ENCODE assay signal across 26 cellular contexts in genomic region chrX:130829526-130830515, GRCh38.
DNase-seq lines count a peak whose midpoint lies in the region; ATAC-seq, FAIRE-seq and TF ChIP-seq lines count a peak whose summit lies in the region.
"Had no signal": no experiment of that assay in that cellular context is flagged by ENCODE, and none has a peak within 500 bp of the region (broad histone marks: within the 10 kb centered on the region; RNA-seq: fewer than 3 reads in every experiment).

No MANE protein-coding gene starts in this region.

- no TSS peak for BruUV-seq in HepG2 (replicated peaks; lab: Mats Ljungman, UMichigan)
- BruUV-seq in Caco-2 (replicated peaks; lab: Mats Ljungman, UMichigan): no TSS peak

- CTCF ChIA-PET in HepG2 (lab: Yijun Ruan, JAX; ENCODE audit: low intra/inter-chr PET ratio, low total read pairs): no interaction called here
- CTCF ChIA-PET in Caco-2 (lab: Charles Lee): no interaction called here

- H3K27ac Mint-ChIP-seq in Caco-2 (ENCODE audit: unreplicated experiment): no peak overlapping the region
- H3K27ac Mint-ChIP-seq: activated CD4-positive, alpha-beta memory T cell treated with anti-CD3 and anti-CD28 coated beads, Interleukin-2, amount 10 ng/mL, durations not matched to agents 7 days and 5 days; activated naive CD4-positive, alpha-beta T cell treated with anti-CD3 and anti-CD28 coated beads, Interleukin-2, amount 50 U/mL, for 24 hours; activated T-cell treated with anti-CD3 and anti-CD28 coated beads, Interleukin-2, amount 50 U/mL, for 24 hours; naive thymus-derived CD8-positive, alpha-beta T cell; T-helper 1 cell treated with Interleukin-12 subunit alpha and Interleukin-12 subunit beta and Interleukin-4 antibody, amounts not matched to agents 30 μg/mL and 1 μg/mL, for 36 hours had no signal

- no peak for TF ChIP-seq CTCF in right lobe of liver (IDR thresholded peaks at IDR 0.05)
- TF ChIP-seq CTCF in HepG2 (CRISPR knock-in tag; IDR thresholded peaks at IDR 0.05): no peak
- no peak for TF ChIP-seq CTCF in choroid plexus epithelial cell (conservative IDR thresholded peaks at IDR 0.05; ENCODE audit: low read depth, low read length)
- TF ChIP-seq CTCF in keratinocyte (optimal IDR thresholded peaks at IDR 0.05 in 1 of 3, IDR thresholded peaks at IDR 0.05 in 1 of 3, conservative IDR thresholded peaks at IDR 0.05 in 1 of 3; ENCODE audit: extremely low read depth in 1 of 3, insufficient read depth in 2 of 3, low read length in 3 of 3): no peak
- TF ChIP-seq CTCF in Caco-2 (IDR thresholded peaks at IDR 0.05; ENCODE audit: insufficient read depth in 1 of 2, low read depth in 1 of 2, low read length in 1 of 2, severe bottlenecking in 1 of 2, unreplicated experiment in 1 of 2): no peak

- dilution Hi-C loops in keratinocyte (cut with MboI; ENCODE audit: extremely low pct_ligation_motif_present, low sequenced_read_pairs): no loop called here

- H3K36me3 ChIP-seq in right lobe of liver: no peaks in the 10 kb centered on the region
- no peaks in the 10 kb centered on the region for H3K36me3 ChIP-seq in HepG2 (replicated peaks in 1 of 2; ENCODE audit: control insufficient read depth in 1 of 2, insufficient read depth in 2 of 2, low read length in 2 of 2)
- H3K36me3 ChIP-seq in keratinocyte (ENCODE audit: control insufficient read depth in 2 of 2, extremely low read depth in 1 of 2, insufficient read depth in 2 of 2, low read length in 2 of 2): no peaks in the 10 kb centered on the region
- H3K36me3 ChIP-seq in Caco-2 (ENCODE audit: control insufficient read depth, insufficient read depth, low read length): no peaks in the 10 kb centered on the region
- H3K36me3 ChIP-seq: esophagus squamous epithelium, thoracic aorta had no signal

- H3K4me3 ChIP-seq in right lobe of liver (no peak overlapping the region), HepG2 (replicated peaks in 1 of 3; ENCODE audit: insufficient read depth in 1 of 3, low read depth in 2 of 3, low read length in 3 of 3) (no peak overlapping the region), choroid plexus epithelial cell (ENCODE audit: low read depth, low read length) (no peak overlapping the region), keratinocyte (ENCODE audit: control insufficient read depth in 2 of 3, extremely low read depth in 1 of 3, insufficient read depth in 2 of 3, low read depth in 1 of 3, low read length in 3 of 3) (no peak overlapping the region), Caco-2 (ENCODE audit: low read depth, low read length) (no peak overlapping the region)
- H3K4me3 ChIP-seq: esophagus squamous epithelium, lung, smooth muscle cell, thoracic aorta had no signal

- H3K36me3 Mint-ChIP-seq in Caco-2 (ENCODE audit: insufficient read depth, unreplicated experiment): no peaks in the 10 kb centered on the region
- H3K36me3 Mint-ChIP-seq: brain; naive thymus-derived CD8-positive, alpha-beta T cell had no signal

- H3K27ac ChIP-seq in right lobe of liver (peak overlapping the region in 2 of 3 donors; percentile 37 to 63), HepG2 (ENCODE audit: extremely low read length, insufficient read depth, low read length) (no peak overlapping the region), keratinocyte (ENCODE audit: control insufficient read depth, insufficient read depth, low read length) (peak overlapping the region; percentile 78)
- H3K27ac ChIP-seq: thoracic aorta had no signal

- H3K9me3 ChIP-seq in right lobe of liver (no peaks in the 10 kb centered on the region), HepG2 (ENCODE audit: low read length) (no peaks in the 10 kb centered on the region), keratinocyte (ENCODE audit: control insufficient read depth, low read depth, low read length) (no peaks in the 10 kb centered on the region), Caco-2 (no peaks in the 10 kb centered on the region)
- H3K9me3 ChIP-seq: esophagus squamous epithelium, thoracic aorta had no signal

- H3K4me2 ChIP-seq in HepG2 (ENCODE audit: low read depth, low read length): no peak overlapping the region
- peak overlapping the region; percentile 18 for H3K4me2 ChIP-seq in keratinocyte (ENCODE audit: control insufficient read depth, extremely low read depth, insufficient read depth, low read depth, low read length)
- H3K4me2 ChIP-seq: smooth muscle cell had no signal

- DNase-seq in right lobe of liver (no peak), HepG2 (ENCODE audit: low spot score) (no peak), choroid plexus epithelial cell (ENCODE audit: low read depth) (peak; percentile 8), keratinocyte (ENCODE audit: low read depth, low spot score) (peak; percentile 19), DMS153 treated with DMSO at 0.1 percent for 48 hours (lab: John Stamatoyannopoulos, UW; ENCODE audit: unreplicated experiment) (no peak), Caco-2 (no peak), NCI-H1930 (lab: John Stamatoyannopoulos, UW) (no peak)
- no peak for DNase-seq in activated T-cell treated with anti-CD3 and anti-CD28 coated beads, Interleukin-2, amount 50 U/mL, for 1 hour
- DNase-seq: activated CD4-positive, alpha-beta memory T cell treated with anti-CD3 and anti-CD28 coated beads, Interleukin-2, amount 10 ng/mL, durations not matched to agents 7 days and 5 days; activated T-cell treated with anti-CD3 and anti-CD28 coated beads, Interleukin-2, amount 50 U/mL, for 24 hours; C1 segment of cervical spinal cord; DMS53; esophagus squamous epithelium; naive thymus-derived CD8-positive, alpha-beta T cell; NCI-H1694; NCI-H226; NK-92 treated with Interleukin-12 subunit alpha and Interleukin-12 subunit beta, amount 100 ng/mL, for 24 hours; SHP77 had no signal

- TF ChIP-seq EP300 in HepG2 (IDR thresholded peaks at IDR 0.05; ENCODE audit: low read depth in 2 of 2, low read length in 2 of 2): no peak
- TF ChIP-seq EP300 in HepG2 (CRISPR knock-in tag; IDR thresholded peaks at IDR 0.05; ENCODE audit: borderline replicate concordance): no peak

- H3K4me3 Mint-ChIP-seq in Caco-2 (ENCODE audit: unreplicated experiment): no peak overlapping the region
- H3K4me3 Mint-ChIP-seq: activated CD4-positive, alpha-beta memory T cell treated with anti-CD3 and anti-CD28 coated beads, Interleukin-2, amount 10 ng/mL, durations not matched to agents 7 days and 5 days; activated naive CD4-positive, alpha-beta T cell treated with anti-CD3 and anti-CD28 coated beads, Interleukin-2, amount 50 U/mL, for 24 hours; activated T-cell treated with anti-CD3 and anti-CD28 coated beads, Interleukin-2, amount 50 U/mL, for 24 hours; brain; naive thymus-derived CD8-positive, alpha-beta T cell; T-helper 1 cell treated with Interleukin-12 subunit alpha and Interleukin-12 subunit beta and Interleukin-4 antibody, amounts not matched to agents 30 μg/mL and 1 μg/mL, for 36 hours had no signal

- no peak for TF ChIP-seq RAD21 in HepG2 (CRISPR knock-in tag; IDR thresholded peaks at IDR 0.05)

- ATAC-seq in right lobe of liver (peak in 3 of 4 donors; percentile 21 to 55 (median 38)), HepG2 (no peak)
- ATAC-seq: naive thymus-derived CD8-positive, alpha-beta T cell had no signal

- H2AFZ ChIP-seq in HepG2 (ENCODE audit: low read length) (no peak overlapping the region), keratinocyte (ENCODE audit: control insufficient read depth, low read length) (no peak overlapping the region)

- H3K9me3 Mint-ChIP-seq in Caco-2 (ENCODE audit: unreplicated experiment): no peaks in the 10 kb centered on the region
- H3K9me3 Mint-ChIP-seq: activated CD4-positive, alpha-beta memory T cell treated with anti-CD3 and anti-CD28 coated beads, Interleukin-2, amount 10 ng/mL, durations not matched to agents 7 days and 5 days; activated naive CD4-positive, alpha-beta T cell treated with anti-CD3 and anti-CD28 coated beads, Interleukin-2, amount 50 U/mL, for 24 hours; activated T-cell treated with anti-CD3 and anti-CD28 coated beads, Interleukin-2, amount 50 U/mL, for 24 hours; brain; naive thymus-derived CD8-positive, alpha-beta T cell; T-helper 1 cell treated with Interleukin-12 subunit alpha and Interleukin-12 subunit beta and Interleukin-4 antibody, amounts not matched to agents 30 μg/mL and 1 μg/mL, for 36 hours had no signal

- no peaks in the 10 kb centered on the region for H3K4me1 Mint-ChIP-seq in Caco-2 (ENCODE audit: low read depth, unreplicated experiment)
- H3K4me1 Mint-ChIP-seq: activated CD4-positive, alpha-beta memory T cell treated with anti-CD3 and anti-CD28 coated beads, Interleukin-2, amount 10 ng/mL, durations not matched to agents 7 days and 5 days had no signal

- POLR2A ChIA-PET in HepG2 (lab: Yijun Ruan, JAX): no interaction called here
- POLR2A ChIA-PET in Caco-2 (lab: Charles Lee): no interaction called here

- H3K9me1 ChIP-seq in keratinocyte (ENCODE audit: control insufficient read depth, extremely low read depth, insufficient read depth, low read length): no peaks in the 10 kb centered on the region

- H4K20me1 ChIP-seq in HepG2 (ENCODE audit: insufficient read depth, low read length) (no peaks in the 10 kb centered on the region), keratinocyte (ENCODE audit: control insufficient read depth, extremely low read depth, insufficient read depth, low read length) (no peaks in the 10 kb centered on the region)

- WGBS in right lobe of liver (ENCODE audit: insufficient coverage, low coverage, low lambda C conversion rate, missing lambda C conversion rate): 60% methylated on average over 2 of the region's 2 CpGs
- WGBS in HepG2 (ENCODE audit: low lambda C conversion rate): 100% methylated on average over 1 of the region's 2 CpGs

- no peak for TF ChIP-seq POLR2A in right lobe of liver (IDR thresholded peaks at IDR 0.05)
- no peak for TF ChIP-seq POLR2A in HepG2 (IDR thresholded peaks at IDR 0.05; ENCODE audit: insufficient read depth in 1 of 2, low read depth in 2 of 2, low read length in 2 of 2)

- no peak overlapping the region for H3K9ac ChIP-seq in HepG2 (ENCODE audit: insufficient read depth, low read depth, low read length)
- H3K9ac ChIP-seq in keratinocyte (ENCODE audit: control insufficient read depth, extremely low read depth, insufficient read depth, low read length): no peak overlapping the region

- H3K4me1 ChIP-seq in right lobe of liver (peaks cover 0 to 18% (median 0%) of the 10 kb centered on the region in 4 donors), HepG2 (ENCODE audit: insufficient read depth, low read length) (no peaks in the 10 kb centered on the region), keratinocyte (ENCODE audit: control insufficient read depth, extremely low read depth, insufficient read depth, low read length) (peaks cover 18% of the 10 kb centered on the region), Caco-2 (no peaks in the 10 kb centered on the region)

- H3K27me3 ChIP-seq in right lobe of liver: no peaks in the 10 kb centered on the region
- no peaks in the 10 kb centered on the region for H3K27me3 ChIP-seq in HepG2 (ENCODE audit: control insufficient read depth in 1 of 2, insufficient read depth in 2 of 2, low read length in 2 of 2)
- no peaks in the 10 kb centered on the region for H3K27me3 ChIP-seq in keratinocyte (ENCODE audit: control insufficient read depth, extremely low read depth, insufficient read depth, low read length)
- H3K27me3 ChIP-seq in Caco-2 (replicated peaks; ENCODE audit: control insufficient read depth, insufficient read depth, low read length): no peaks in the 10 kb centered on the region
- H3K27me3 ChIP-seq: esophagus squamous epithelium had no signal

- intact Hi-C loops in right lobe of liver (cut with DNase I): no loop called here
- intact Hi-C loops in HepG2 (cut with micrococcal nuclease; ENCODE audit: unreplicated experiment): no loop called here
- intact Hi-C loops in Caco-2 (cut with micrococcal nuclease; ENCODE audit: unreplicated experiment): no loop called here

- no peaks in the 10 kb centered on the region for H3K27me3 Mint-ChIP-seq in Caco-2 (ENCODE audit: insufficient read depth, unreplicated experiment)
- H3K27me3 Mint-ChIP-seq: activated CD4-positive, alpha-beta memory T cell treated with anti-CD3 and anti-CD28 coated beads, Interleukin-2, amount 10 ng/mL, durations not matched to agents 7 days and 5 days; activated naive CD4-positive, alpha-beta T cell treated with anti-CD3 and anti-CD28 coated beads, Interleukin-2, amount 50 U/mL, for 24 hours; naive thymus-derived CD8-positive, alpha-beta T cell had no signal

- in situ Hi-C loops in HepG2 (cut with HindIII; ENCODE audit: extremely low pct_ligation_motif_present, low pct_unique_long_range_greater_than_20kb): no loop called here

- no peak for FAIRE-seq in HepG2 (lab: Jason Lieb, UNC)
- FAIRE-seq in keratinocyte (lab: Jason Lieb, UNC): peak; percentile 43
- FAIRE-seq: A204.1, islet of Langerhans had no signal

- H3K79me2 ChIP-seq in HepG2 (ENCODE audit: insufficient read depth, low read length): no peaks in the 10 kb centered on the region
- H3K79me2 ChIP-seq in keratinocyte (ENCODE audit: control insufficient read depth, insufficient read depth, low read length): no peaks in the 10 kb centered on the region

Comparison
In these comparisons a context has a peak if more than half of its experiments do, and no peak if none do; other contexts are left out.
1. DNase-seq: peak in choroid plexus epithelial cell (single experiment) and keratinocyte (single experiment); none in right lobe of liver (0 of 3), HepG2 (single experiment), DMS153 treated with DMSO at 0.1 percent for 48 hours (single experiment), activated T-cell treated with anti-CD3 and anti-CD28 coated beads, Interleukin-2, amount 50 U/mL, for 1 hour (single experiment), Caco-2 (0 of 2) and NCI-H1930 (0 of 2).